ENCODE assay signal across 11 cellular contexts in genomic region chr1:17570228-17570627, GRCh38. TPM values are rescaled to one million over a fixed set of nuclear protein-coding genes. Genes with fewer than 3 reads are reported as not detected.
DNase-seq lines count a peak whose midpoint lies in the region; ATAC-seq and TF ChIP-seq lines count a peak whose summit lies in the region.
"Had no signal": no experiment of that assay in that cellular context is flagged by ENCODE, and none has a peak within 500 bp of the region (broad histone marks: within the 10 kb centered on the region; RNA-seq: fewer than 3 reads in every experiment).

No MANE protein-coding gene starts in this region.

- WGBS in body of pancreas, 2 donors = 88 to 91% methylated on average over 3 of the region's 3 CpGs
- WGBS in right lobe of liver (ENCODE audit: insufficient coverage, low coverage, low lambda C conversion rate, missing lambda C conversion rate) = 89% methylated on average over 3 of the region's 3 CpGs

- TF ChIP-seq POLR2A in body of pancreas (IDR thresholded peaks at IDR 0.05) (no peak), right lobe of liver (IDR thresholded peaks at IDR 0.05) (no peak)

- DNase-seq in GM23338 (ENCODE audit: low spot score) = no peak
- no peak for DNase-seq in body of pancreas
- DNase-seq in right lobe of liver = no peak
- DNase-seq in RKO (ENCODE audit: low spot score) = no peak
- DNase-seq in NOMO-1 treated with dmso at 0.1 percent for 144 hours (lab: John Stamatoyannopoulos, UW; ENCODE audit: unreplicated experiment) = no peak
- DNase-seq: activated CD8-positive, alpha-beta memory T cell treated with anti-CD3 and anti-CD28 coated beads, Interleukin-2, amount 50 U/mL, for 4 hours; CD4-positive, alpha-beta T cell had no signal

- peaks cover 43% of the 10 kb centered on the region for H3K27me3 Mint-ChIP-seq in GM23338 (ENCODE audit: insufficient read depth, low read depth, poor library complexity)

- H3F3A ChIP-seq in GM23338 (replicated peaks; ENCODE audit: low read depth) = peaks cover 5% of the 10 kb centered on the region; the same call in 1 of the 2 replicates

- no peaks in the 10 kb centered on the region for H3K9me2 ChIP-seq in GM23338 (ENCODE audit: insufficient read depth)

- H3K27ac ChIP-seq in GM23338 (ENCODE audit: low read depth) = peak overlapping the region; percentile 72; the same call in 1 of the 2 replicates
- H3K27ac ChIP-seq in body of pancreas = peak overlapping the region; percentile 90 to 94 (median 90)
- peak overlapping the region; percentile 64 to 81 (median 71) for H3K27ac ChIP-seq in right lobe of liver
- peak overlapping the region in 16 of 21 experiments; percentile 43 to 95 (median 80) for H3K27ac ChIP-seq in skin epidermis

- peaks cover 98% of the 10 kb centered on the region for H3K79me2 ChIP-seq in GM23338 (replicated peaks; ENCODE audit: insufficient read depth)

- H3K36me3 ChIP-seq in GM23338 (ENCODE audit: insufficient read depth) = no peaks in the 10 kb centered on the region
- no peaks in the 10 kb centered on the region for H3K36me3 ChIP-seq in body of pancreas (replicated peaks in 1 of 2; ENCODE audit: insufficient read depth in 1 of 2, low read depth in 2 of 2)
- H3K36me3 ChIP-seq in right lobe of liver = no peaks in the 10 kb centered on the region

- ATAC-seq in GM23338 = no peak
- no peak for ATAC-seq in body of pancreas
- ATAC-seq in right lobe of liver = no peak
- no peak for ATAC-seq in HG03442 (IDR thresholded peaks at IDR 0.05; ENCODE audit: unreplicated experiment)
- ATAC-seq in HG02571 (IDR thresholded peaks at IDR 0.05; ENCODE audit: unreplicated experiment) = no peak
- ATAC-seq: Panc1 had no signal

- intact Hi-C loops in body of pancreas (cut with DNase I) (no loop called here), right lobe of liver (cut with DNase I) (no loop called here)

- peaks cover 88% of the 10 kb centered on the region for H3K4me1 Mint-ChIP-seq in GM23338

- H2AFZ ChIP-seq in GM23338 = no peak overlapping the region

- H3K4me3 Mint-ChIP-seq in GM23338 = no peak overlapping the region; the same call in 2 of the 3 replicates
- H3K4me3 Mint-ChIP-seq: CD4-positive, alpha-beta T cell had no signal

- H3K9me3 ChIP-seq in body of pancreas (no peaks in the 10 kb centered on the region), right lobe of liver (no peaks in the 10 kb centered on the region)

- H3K36me3 Mint-ChIP-seq in GM23338 (ENCODE audit: low read depth) = no peaks in the 10 kb centered on the region; the same call in 1 of the 3 replicates

- no peaks in the 10 kb centered on the region for H3K9me3 Mint-ChIP-seq in GM23338
- H3K9me3 Mint-ChIP-seq: CD4-positive, alpha-beta T cell had no signal

- H3K27me3 ChIP-seq in GM23338 (ENCODE audit: insufficient read depth) (no peaks in the 10 kb centered on the region), body of pancreas (no peaks in the 10 kb centered on the region), right lobe of liver (no peaks in the 10 kb centered on the region)

- TF ChIP-seq CTCF in GM23338 (conservative IDR thresholded peaks at IDR 0.05; ENCODE audit: low read depth in 2 of 2) (no peak), body of pancreas (IDR thresholded peaks at IDR 0.05) (no peak), right lobe of liver (IDR thresholded peaks at IDR 0.05) (no peak)

- H3K4me1 ChIP-seq in GM23338 (ENCODE audit: insufficient read depth) = peaks cover 64% of the 10 kb centered on the region
- H3K4me1 ChIP-seq in body of pancreas = peaks cover 82% of the 10 kb centered on the region
- H3K4me1 ChIP-seq in right lobe of liver = peaks cover 0 to 39% (median 18%) of the 10 kb centered on the region in 4 donors

- 0 out of 2 replicates have a peak overlapping the region, but pooled peaks have one; percentile 55 for H3K4me2 ChIP-seq in GM23338

- H3K4me3 ChIP-seq in GM23338 (no peak overlapping the region), body of pancreas (no peak overlapping the region), right lobe of liver (no peak overlapping the region), skin epidermis (no peak overlapping the region)

- peak overlapping the region; percentile 53; the same call in 1 of the 2 replicates for H3K27ac Mint-ChIP-seq in GM23338
- H3K27ac Mint-ChIP-seq: CD4-positive, alpha-beta T cell had no signal

- H4K20me1 ChIP-seq in GM23338 (replicated peaks; ENCODE audit: insufficient read depth) = peaks cover 6% of the 10 kb centered on the region; the same call in 1 of the 2 replicates

TF ChIP-seq in GM23338, 12 proteins besides CTCF, POLR2A, EP300 and RAD21:
- TF ChIP-seq POLR2AphosphoS5 (IDR thresholded peaks at IDR 0.05; ENCODE audit: low read depth) = no peak
- no peak for TF ChIP-seq ZNF331 (CRISPR knock-in tag; IDR thresholded peaks at IDR 0.05; ENCODE audit: low read depth)
- no peak for TF ChIP-seq ETS1 (IDR thresholded peaks at IDR 0.05)
- no peak for TF ChIP-seq EZH2phosphoT487 (IDR thresholded peaks at IDR 0.05; ENCODE audit: unreplicated experiment)
- no peak for TF ChIP-seq ZNF462 (CRISPR knock-in tag; IDR thresholded peaks at IDR 0.05)
- TF ChIP-seq CREB1 (CRISPR knock-in tag; IDR thresholded peaks at IDR 0.05; ENCODE audit: low read depth) = no peak
- no peak for TF ChIP-seq NANOG (IDR thresholded peaks at IDR 0.05; ENCODE audit: borderline replicate concordance)
- TF ChIP-seq STAT1 (IDR thresholded peaks at IDR 0.05; ENCODE audit: unreplicated experiment) = no peak
- no peak for TF ChIP-seq ZNF114 (CRISPR knock-in tag; IDR thresholded peaks at IDR 0.05)

RNA-seq across cellular contexts. Expression of gene ARHGEF10L, which starts 30.7 kb away (rescaled TPM):
- total RNA-seq in GM23338 (2014; rRNA removed; shearing (Covaris generic)) = 37.9 and 46.8 TPM in 2 replicates
- 12.1 and 13.4 TPM in 2 replicates for polyA plus RNA-seq in GM23338 (2016; fragmentation: Nextera tagmentation; extraction: Ambion mirVana)
- total RNA-seq in body of pancreas (10 to 100 TPM; 81.4 to 93.1 TPM), right lobe of liver (100 to 1,000 TPM in 2 of 6 experiments, 10 to 100 TPM in 4; 59.7 to 124 (median 87.4) TPM)
